ENCODE assay signal across 24 cellular contexts in the genomic region with DNA sequence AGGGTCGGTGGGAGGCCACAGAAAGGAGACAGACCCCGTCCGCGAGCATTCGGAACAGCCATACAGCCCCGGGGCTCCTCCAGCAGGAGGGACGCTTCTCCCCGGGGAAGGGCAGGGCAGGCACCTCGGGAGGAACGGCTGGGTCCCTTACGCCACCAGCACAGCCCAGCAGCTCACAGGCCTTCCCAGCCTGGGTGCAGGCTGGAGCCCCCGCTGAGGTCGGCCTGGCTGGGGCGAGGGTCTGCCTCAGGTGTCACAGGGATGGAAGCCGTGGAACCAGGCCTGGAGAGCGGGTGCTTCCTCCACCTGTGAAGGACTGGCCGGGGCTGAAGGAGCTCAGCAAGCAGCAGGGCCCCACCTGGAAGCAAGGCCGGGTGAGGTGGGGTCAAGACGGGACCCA.
"Had no signal": no experiment of that assay in that cellular context is flagged by ENCODE, and none has a peak within 500 bp of the region (broad histone marks: within the 10 kb centered on the region; RNA-seq: fewer than 3 reads in every experiment).

No MANE protein-coding gene starts in this region.

- H3K27ac Mint-ChIP-seq: activated B cell treated with CpG ODN at 0.5 μM for 24 hours; activated CD4-positive, alpha-beta T cell treated with anti-CD3 and anti-CD28 coated beads, Interleukin-2, amount 10 ng/mL, durations not matched to agents 24 days and 14 days; activated CD8-positive, alpha-beta memory T cell treated with anti-CD3 and anti-CD28 coated beads, Interleukin-2, amount 10 ng/mL, durations not matched to agents 7 days and 5 days; activated naive CD4-positive, alpha-beta T cell treated with anti-CD3 and anti-CD28 coated beads, Interleukin-2, amount 50 U/mL, for 72 hours; activated T-cell treated with anti-CD3 and anti-CD28 coated beads, Interleukin-2, amount 50 U/mL, for 24 hours; T-cell had no signal

- H3K27me3 Mint-ChIP-seq: activated CD4-positive, alpha-beta T cell treated with anti-CD3 and anti-CD28 coated beads, Interleukin-2, amount 10 ng/mL, durations not matched to agents 24 days and 14 days; activated CD8-positive, alpha-beta memory T cell treated with anti-CD3 and anti-CD28 coated beads, Interleukin-2, amount 10 ng/mL, durations not matched to agents 7 days and 5 days had no signal

- H3K36me3 Mint-ChIP-seq: activated CD8-positive, alpha-beta memory T cell treated with anti-CD3 and anti-CD28 coated beads, Interleukin-2, amount 10 ng/mL, durations not matched to agents 7 days and 5 days; activated naive CD4-positive, alpha-beta T cell treated with anti-CD3 and anti-CD28 coated beads, Interleukin-2, amount 50 U/mL, for 72 hours; T-cell had no signal

- H3K9me3 Mint-ChIP-seq: activated B cell treated with CpG ODN at 0.5 μM for 24 hours; activated CD4-positive, alpha-beta T cell treated with anti-CD3 and anti-CD28 coated beads, Interleukin-2, amount 10 ng/mL, durations not matched to agents 24 days and 14 days; activated naive CD4-positive, alpha-beta T cell treated with anti-CD3 and anti-CD28 coated beads, Interleukin-2, amount 50 U/mL, for 72 hours; activated T-cell treated with anti-CD3 and anti-CD28 coated beads, Interleukin-2, amount 50 U/mL, for 24 hours; T-cell had no signal

- H3K4me3 ChIP-seq: cardiac muscle cell, MG63, PC-9, SK-N-MC had no signal

- DNase-seq: activated B cell treated with CpG ODN at 0.5 μM for 24 hours; activated CD4-positive, alpha-beta T cell treated with anti-CD3 and anti-CD28 coated beads for 1 hour; activated CD4-positive, alpha-beta T cell treated with anti-CD3 and anti-CD28 coated beads, Interleukin-2, amount 10 ng/mL, durations not matched to agents 24 days and 14 days; activated CD4-positive, alpha-beta T cell treated with anti-CD3 and anti-CD28 coated beads, Interleukin-2, amount 50 U/mL, for 48 hours; activated CD8-positive, alpha-beta memory T cell treated with anti-CD3 and anti-CD28 coated beads, Interleukin-2, amount 10 ng/mL, durations not matched to agents 7 days and 5 days; activated effector memory CD4-positive, alpha-beta T cell treated with anti-CD3 and anti-CD28 coated beads, Interleukin-2, amount 50 U/mL, for 16 hours; activated naive CD4-positive, alpha-beta T cell treated with Interleukin-2 at 50 U/mL for 16 hours; activated T-cell treated with anti-CD3 and anti-CD28 coated beads, Interleukin-2, amount 50 U/mL, for 24 hours; brain microvascular endothelial cell; MG63; MV-4-11; NCI-H1092 treated with DMSO at 0.1 percent for 48 hours; NCI-H1417 treated with DMSO at 0.1 percent for 48 hours; NCI-H187; NCI-H2081; NCI-H446; NCI-H524; PC-9; T-cell; T-helper 2 cell; T1000 had no signal

- H3K36me3 ChIP-seq: brain microvascular endothelial cell, cardiac muscle cell, MG63 had no signal

- H2AFZ ChIP-seq: PC-9 had no signal

- H3K27ac ChIP-seq: brain microvascular endothelial cell, cardiac muscle cell, PC-9, SK-N-MC had no signal

- H3K4me2 ChIP-seq: PC-9 had no signal

- H3K4me1 Mint-ChIP-seq: activated B cell treated with CpG ODN at 0.5 μM for 24 hours; activated CD4-positive, alpha-beta T cell treated with anti-CD3 and anti-CD28 coated beads, Interleukin-2, amount 10 ng/mL, durations not matched to agents 24 days and 14 days; activated CD8-positive, alpha-beta memory T cell treated with anti-CD3 and anti-CD28 coated beads, Interleukin-2, amount 10 ng/mL, durations not matched to agents 7 days and 5 days; T-cell had no signal

- H3K27me3 ChIP-seq: brain microvascular endothelial cell, cardiac muscle cell, MG63 had no signal

- H3K4me3 Mint-ChIP-seq: activated B cell treated with CpG ODN at 0.5 μM for 24 hours; activated CD4-positive, alpha-beta T cell treated with anti-CD3 and anti-CD28 coated beads, Interleukin-2, amount 10 ng/mL, durations not matched to agents 24 days and 14 days; activated CD8-positive, alpha-beta memory T cell treated with anti-CD3 and anti-CD28 coated beads, Interleukin-2, amount 10 ng/mL, durations not matched to agents 7 days and 5 days; activated T-cell treated with anti-CD3 and anti-CD28 coated beads, Interleukin-2, amount 50 U/mL, for 24 hours; T-cell had no signal

- ATAC-seq: activated CD8-positive, alpha-beta memory T cell treated with anti-CD3 and anti-CD28 coated beads, Interleukin-2, amount 10 ng/mL, durations not matched to agents 7 days and 5 days; activated naive CD4-positive, alpha-beta T cell treated with anti-CD3 and anti-CD28 coated beads, Interleukin-2, amount 50 U/mL, for 72 hours; T-cell had no signal

- H3K9me3 ChIP-seq: MG63 had no signal
